In the genomic region with DNA sequence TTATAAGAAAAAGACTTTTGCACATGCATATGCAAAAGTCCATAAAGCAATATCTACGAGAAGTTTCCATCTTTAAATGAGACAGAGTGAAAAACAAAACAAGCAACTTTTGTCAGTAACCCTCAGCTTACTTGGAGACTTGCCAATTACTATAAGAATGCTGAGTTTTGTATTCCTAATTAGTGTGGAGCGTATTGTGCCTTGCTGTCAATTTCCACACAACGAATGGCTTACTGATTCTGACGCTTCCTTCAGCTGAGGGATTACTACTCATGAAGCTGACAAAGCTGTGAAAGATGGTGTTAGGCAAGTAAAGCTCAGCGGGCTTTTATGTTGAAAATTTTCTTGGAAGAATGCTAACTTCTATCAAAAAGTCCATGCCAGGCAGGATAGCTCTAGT, we compare ENCODE assay signal across 16 cellular contexts.
"Had no signal": no experiment of that assay in that cellular context is flagged by ENCODE, and none has a peak within 500 bp of the region (broad histone marks: within the 10 kb centered on the region; RNA-seq: fewer than 3 reads in every experiment).

No MANE protein-coding gene starts in this region.

- H3K4me3 Mint-ChIP-seq: activated CD8-positive, alpha-beta T cell treated with anti-CD3 and anti-CD28 coated beads for 36 hours; activated naive CD8-positive, alpha-beta T cell treated with anti-CD3 and anti-CD28 coated beads, Interleukin-2, amount 10 ng/mL, durations not matched to agents 7 days and 5 days; naive B cell; stimulated activated naive CD8-positive, alpha-beta T cell treated with anti-CD3 and anti-CD28 coated beads, Interleukin-15, amount 100 ng/mL, for 72 hours had no signal

- H3K27ac Mint-ChIP-seq: activated CD8-positive, alpha-beta T cell treated with anti-CD3 and anti-CD28 coated beads for 36 hours; activated naive CD8-positive, alpha-beta T cell treated with anti-CD3 and anti-CD28 coated beads, Interleukin-2, amount 10 ng/mL, durations not matched to agents 7 days and 5 days; naive B cell; stimulated activated naive CD8-positive, alpha-beta T cell treated with anti-CD3 and anti-CD28 coated beads, Interleukin-15, amount 100 ng/mL, for 72 hours had no signal

- H3K27me3 Mint-ChIP-seq: activated CD8-positive, alpha-beta T cell treated with anti-CD3 and anti-CD28 coated beads for 36 hours; activated naive CD8-positive, alpha-beta T cell treated with anti-CD3 and anti-CD28 coated beads, Interleukin-2, amount 10 ng/mL, durations not matched to agents 7 days and 5 days; naive B cell; stimulated activated naive CD8-positive, alpha-beta T cell treated with anti-CD3 and anti-CD28 coated beads, Interleukin-15, amount 100 ng/mL, for 72 hours had no signal

- H3K36me3 ChIP-seq: breast epithelium, gastrocnemius medialis, SJSA1, tibial artery had no signal

- H3K27me3 ChIP-seq: breast epithelium, gastrocnemius medialis, SJSA1, tibial artery had no signal

- H3K36me3 Mint-ChIP-seq: activated naive CD8-positive, alpha-beta T cell treated with anti-CD3 and anti-CD28 coated beads, Interleukin-2, amount 10 ng/mL, durations not matched to agents 7 days and 5 days; naive B cell had no signal

- H3K4me3 ChIP-seq: breast epithelium, gastrocnemius medialis, psoas muscle, SJSA1, tibial artery had no signal

- H3K9me3 ChIP-seq: breast epithelium, gastrocnemius medialis, psoas muscle, SJSA1, tibial artery had no signal

- H3K27ac ChIP-seq: gastrocnemius medialis, psoas muscle, SJSA1, tibial artery had no signal

- H3K4me1 ChIP-seq: breast epithelium, SJSA1 had no signal

- DNase-seq: activated CD4-positive, alpha-beta T cell treated with anti-CD3 and anti-CD28 coated beads for 1 hour; activated CD8-positive, alpha-beta memory T cell treated with anti-CD3 and anti-CD28 coated beads, Interleukin-2, amount 50 U/mL, for 4 hours; activated CD8-positive, alpha-beta T cell treated with anti-CD3 and anti-CD28 coated beads for 36 hours; activated naive CD8-positive, alpha-beta T cell treated with anti-CD3 and anti-CD28 coated beads, Interleukin-2, amount 10 ng/mL, durations not matched to agents 7 days and 5 days; aorta; gastrocnemius medialis; naive B cell; nucleus accumbens; psoas muscle; stimulated activated CD4-positive, alpha-beta T cell treated with anti-CD3 and anti-CD28 coated beads, Interleukin-4, amount 100 ng/mL, for 1 hour; stimulated activated CD8-positive, alpha-beta memory T cell treated with anti-CD3 and anti-CD28 coated beads, Interleukin-4, amount 100 ng/mL, for 48 hours; stimulated activated naive CD8-positive, alpha-beta T cell treated with anti-CD3 and anti-CD28 coated beads, Interleukin-15, amount 100 ng/mL, for 72 hours; T-helper 9 cell; tibial artery had no signal

- H3K4me1 Mint-ChIP-seq: activated naive CD8-positive, alpha-beta T cell treated with anti-CD3 and anti-CD28 coated beads, Interleukin-2, amount 10 ng/mL, durations not matched to agents 7 days and 5 days; naive B cell; stimulated activated naive CD8-positive, alpha-beta T cell treated with anti-CD3 and anti-CD28 coated beads, Interleukin-15, amount 100 ng/mL, for 72 hours had no signal
